ENCODE assay signal across 21 cellular contexts in the genomic region with DNA sequence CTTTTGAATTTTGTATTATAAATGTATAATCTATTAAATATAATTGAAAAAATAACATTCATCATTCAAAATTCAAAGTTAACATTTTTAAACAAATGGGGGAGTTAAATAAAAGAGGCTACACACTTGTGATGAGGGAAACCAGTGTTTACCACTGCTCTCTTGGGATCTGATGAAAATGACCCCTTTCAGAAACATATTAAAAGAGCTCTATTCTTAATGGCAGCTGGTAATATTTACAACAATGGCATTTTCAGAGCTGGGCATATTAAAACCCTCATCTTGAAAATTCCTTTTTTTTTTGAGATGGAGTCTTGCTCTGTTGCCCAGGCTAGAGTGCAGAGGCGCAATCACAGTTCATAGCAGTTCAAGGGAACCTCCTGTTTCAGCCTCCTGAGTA.
"Had no signal": no experiment of that assay in that cellular context is flagged by ENCODE, and none has a peak within 500 bp of the region (broad histone marks: within the 10 kb centered on the region; RNA-seq: fewer than 3 reads in every experiment).

No MANE protein-coding gene starts in this region.

- H3K36me3 ChIP-seq: uterus had no signal

- ATAC-seq: heart left ventricle; left lobe of liver; naive thymus-derived CD4-positive, alpha-beta T cell; sciatic nerve; stimulated activated memory B cell treated with anti-CD40 and anti-IgM and Interleukin-4, amounts not matched to agents 10 μg/mL and 1 μg/mL and 100 μg/mL, for 72 hours had no signal

- H3K9me3 ChIP-seq: esophagus squamous epithelium, heart left ventricle, spleen, thyroid gland, upper lobe of left lung, uterus had no signal

- H3K4me3 ChIP-seq: esophagus squamous epithelium, heart left ventricle, spleen, thyroid gland, upper lobe of left lung, uterus had no signal

- H3K4me3 Mint-ChIP-seq: dendritic cell treated with granulocyte-macrophage colony-stimulating factor and Interleukin-4, amounts not matched to agents 40 ng/mL and 50 ng/mL, for 4 days; naive thymus-derived CD4-positive, alpha-beta T cell; nephron progenitor cell; stimulated activated memory B cell treated with anti-CD40 and anti-IgM and Interleukin-4, amounts not matched to agents 10 μg/mL and 1 μg/mL and 100 μg/mL, for 72 hours; stimulated activated naive CD8-positive, alpha-beta T cell treated with anti-CD3 and anti-CD28 coated beads, Interleukin-15, Interleukin-2, amounts not matched to agents 100 ng/mL and 50 ng/mL, for 24 hours had no signal

- H3K4me1 ChIP-seq: esophagus squamous epithelium, heart left ventricle, spleen, thyroid gland, upper lobe of left lung, uterus had no signal

- H3K27ac ChIP-seq: esophagus squamous epithelium, heart left ventricle, spleen, thyroid gland, upper lobe of left lung, uterus had no signal

- H3K9me3 Mint-ChIP-seq: dendritic cell treated with granulocyte-macrophage colony-stimulating factor and Interleukin-4, amounts not matched to agents 40 ng/mL and 50 ng/mL, for 4 days; nephron progenitor cell; stimulated activated memory B cell treated with anti-CD40 and anti-IgM and Interleukin-4, amounts not matched to agents 10 μg/mL and 1 μg/mL and 100 μg/mL, for 72 hours; stimulated activated naive CD8-positive, alpha-beta T cell treated with anti-CD3 and anti-CD28 coated beads, Interleukin-15, Interleukin-2, amounts not matched to agents 100 ng/mL and 50 ng/mL, for 24 hours had no signal

- H3K27me3 Mint-ChIP-seq: dendritic cell treated with granulocyte-macrophage colony-stimulating factor and Interleukin-4, amounts not matched to agents 40 ng/mL and 50 ng/mL, for 4 days; naive thymus-derived CD4-positive, alpha-beta T cell; stimulated activated memory B cell treated with anti-CD40 and anti-IgM and Interleukin-4, amounts not matched to agents 10 μg/mL and 1 μg/mL and 100 μg/mL, for 72 hours; stimulated activated naive CD8-positive, alpha-beta T cell treated with anti-CD3 and anti-CD28 coated beads, Interleukin-15, Interleukin-2, amounts not matched to agents 100 ng/mL and 50 ng/mL, for 24 hours had no signal

- DNase-seq: esophagus squamous epithelium; foreskin fibroblast; heart left ventricle; hippocampal formation; kidney glomerular epithelial cell; mammary epithelial cell; naive thymus-derived CD4-positive, alpha-beta T cell; nephron progenitor cell; posterior cingulate gyrus; spleen; stimulated activated CD4-positive, alpha-beta T cell treated with anti-CD3 and anti-CD28 coated beads, Interleukin-15, amount 100 ng/mL, for 24 hours; stimulated activated CD4-positive, alpha-beta T cell treated with anti-CD3 and anti-CD28 coated beads, Interleukin-1b, Interleukin-23, amount 100 ng/mL, for 48 hours; stimulated activated CD4-positive, alpha-beta T cell treated with anti-CD3 and anti-CD28 coated beads, Interleukin-4, amount 100 ng/mL, for 24 hours; thyroid gland; upper lobe of left lung; uterus had no signal

- H3K27me3 ChIP-seq: esophagus squamous epithelium, heart left ventricle, spleen, thyroid gland, upper lobe of left lung, uterus had no signal

- H3K27ac Mint-ChIP-seq: dendritic cell treated with granulocyte-macrophage colony-stimulating factor and Interleukin-4, amounts not matched to agents 40 ng/mL and 50 ng/mL, for 4 days; nephron progenitor cell; stimulated activated memory B cell treated with anti-CD40 and anti-IgM and Interleukin-4, amounts not matched to agents 10 μg/mL and 1 μg/mL and 100 μg/mL, for 72 hours; stimulated activated naive CD8-positive, alpha-beta T cell treated with anti-CD3 and anti-CD28 coated beads, Interleukin-15, Interleukin-2, amounts not matched to agents 100 ng/mL and 50 ng/mL, for 24 hours had no signal

- H3K4me1 Mint-ChIP-seq: nephron progenitor cell; stimulated activated memory B cell treated with anti-CD40 and anti-IgM and Interleukin-4, amounts not matched to agents 10 μg/mL and 1 μg/mL and 100 μg/mL, for 72 hours had no signal
